ENCODE assay signal across 11 cellular contexts in genomic region chr18:62610509-62611394, GRCh38.
DNase-seq lines count a peak whose midpoint lies in the region; ATAC-seq, FAIRE-seq and TF ChIP-seq lines count a peak whose summit lies in the region.
"Had no signal": no experiment of that assay in that cellular context is flagged by ENCODE, and none has a peak within 500 bp of the region (broad histone marks: within the 10 kb centered on the region; RNA-seq: fewer than 3 reads in every experiment).

No MANE protein-coding gene starts in this region.

- no peaks in the 10 kb centered on the region for H3K4me1 Mint-ChIP-seq in activated CD4-positive, alpha-beta memory T cell treated with anti-CD3 and anti-CD28 coated beads, Interleukin-2, amount 10 ng/mL, durations not matched to agents 7 days and 5 days

- H3K4me1 ChIP-seq in HepG2 (ENCODE audit: insufficient read depth, low read length) (peaks cover 33% of the 10 kb centered on the region), stomach smooth muscle (ENCODE audit: control insufficient read depth, insufficient read depth, low read length) (peaks cover 11% of the 10 kb centered on the region), Peyer's patch (no peaks in the 10 kb centered on the region), colonic mucosa (no peaks in the 10 kb centered on the region)

- H3K27me3 Mint-ChIP-seq in activated CD4-positive, alpha-beta memory T cell treated with anti-CD3 and anti-CD28 coated beads, Interleukin-2, amount 10 ng/mL, durations not matched to agents 7 days and 5 days, result peaks cover 33% of the 10 kb centered on the region

- peak overlapping the region; percentile 3 to 8 for H3K4me3 ChIP-seq in cardiac fibroblast (replicated peaks in 1 of 2; ENCODE audit: low read depth in 2 of 2, low read length in 2 of 2)
- H3K4me3 ChIP-seq in HepG2 (replicated peaks in 1 of 3; ENCODE audit: insufficient read depth in 1 of 3, low read depth in 2 of 3, low read length in 3 of 3), result peak overlapping the region in 1 of 3 experiments; percentile 48; a peak in 1 of 6 replicates
- H3K4me3 ChIP-seq in stomach smooth muscle (ENCODE audit: low read length in 2 of 2), result peak overlapping the region; percentile 19 to 35
- H3K4me3 ChIP-seq in Peyer's patch, result peak overlapping the region in 1 of 4 donors; percentile 15
- no peak overlapping the region for H3K4me3 ChIP-seq in colonic mucosa
- H3K4me3 ChIP-seq: lung had no signal

- H3K36me3 ChIP-seq in HepG2 (replicated peaks in 1 of 2; ENCODE audit: control insufficient read depth in 1 of 2, insufficient read depth in 2 of 2, low read length in 2 of 2), result no peaks in the 10 kb centered on the region
- H3K36me3 ChIP-seq in stomach smooth muscle (ENCODE audit: control insufficient read depth in 2 of 2, insufficient read depth in 2 of 2, low read length in 2 of 2), result no peaks in the 10 kb centered on the region
- no peaks in the 10 kb centered on the region for H3K36me3 ChIP-seq in Peyer's patch
- H3K36me3 ChIP-seq in colonic mucosa, result no peaks in the 10 kb centered on the region

- POLR2A ChIA-PET in HepG2 (lab: Yijun Ruan, JAX), result no interaction called here
- POLR2A ChIA-PET in activated CD4-positive, alpha-beta memory T cell treated with anti-CD3 and anti-CD28 coated beads, Interleukin-2, amount 10 ng/mL, durations not matched to agents 7 days and 5 days (lab: Charles Lee), result no interaction called here

- H4K20me1 ChIP-seq in HepG2 (ENCODE audit: insufficient read depth, low read length), result no peaks in the 10 kb centered on the region

- peak overlapping the region; percentile 60 for H3K4me2 ChIP-seq in HepG2 (ENCODE audit: low read depth, low read length)

- no TSS peak for BruUV-seq in HepG2 (replicated peaks; lab: Mats Ljungman, UMichigan)

- H3K79me2 ChIP-seq in HepG2 (ENCODE audit: insufficient read depth, low read length), result no peaks in the 10 kb centered on the region

- H3K27me3 ChIP-seq in HepG2 (ENCODE audit: control insufficient read depth in 1 of 2, insufficient read depth in 2 of 2, low read length in 2 of 2) (peaks cover 7 to 34% of the 10 kb centered on the region in 2 experiments; a peak in 4 of 5 replicates), stomach smooth muscle (ENCODE audit: control insufficient read depth in 1 of 2, insufficient read depth in 2 of 2, low read length in 2 of 2) (peaks cover 0 to 4% of the 10 kb centered on the region in 2 donors), Peyer's patch (no peaks in the 10 kb centered on the region), colonic mucosa (no peaks in the 10 kb centered on the region)

- 49% methylated on average over 18 of the region's 23 CpGs for WGBS in HepG2 (ENCODE audit: low lambda C conversion rate)

- no peak for TF ChIP-seq CTCF in cardiac fibroblast (IDR thresholded peaks at IDR 0.05; ENCODE audit: low read depth, low read length)
- no peak for TF ChIP-seq CTCF in HepG2 (CRISPR knock-in tag; IDR thresholded peaks at IDR 0.05)
- TF ChIP-seq CTCF in Peyer's patch (IDR thresholded peaks at IDR 0.05), result no peak
- TF ChIP-seq CTCF in colonic mucosa (IDR thresholded peaks at IDR 0.05), result no peak

- DNase-seq in NCI-H146 treated with DMSO at 0.1 percent for 48 hours (lab: John Stamatoyannopoulos, UW; ENCODE audit: unreplicated experiment) (peak; percentile 67), cardiac fibroblast (ENCODE audit: low read depth in 2 of 2) (no peak), HepG2 (ENCODE audit: low spot score) (no peak), HTR-8/SVneo (ENCODE audit: insufficient read length, low spot score) (no peak), Peyer's patch (no peak), colonic mucosa (no peak)
- DNase-seq in activated CD4-positive, alpha-beta memory T cell treated with anti-CD3 and anti-CD28 coated beads, Interleukin-2, amount 10 ng/mL, durations not matched to agents 7 days and 5 days, result no peak
- DNase-seq: GDM1 had no signal

- TF ChIP-seq EP300 in HepG2 (IDR thresholded peaks at IDR 0.05; ENCODE audit: low read depth in 2 of 2, low read length in 2 of 2) (no peak), HepG2 (CRISPR knock-in tag; IDR thresholded peaks at IDR 0.05; ENCODE audit: borderline replicate concordance) (no peak)

- H3K27ac Mint-ChIP-seq in activated CD4-positive, alpha-beta memory T cell treated with anti-CD3 and anti-CD28 coated beads, Interleukin-2, amount 10 ng/mL, durations not matched to agents 7 days and 5 days, result no peak overlapping the region
- H3K27ac Mint-ChIP-seq: dendritic cell treated with granulocyte-macrophage colony-stimulating factor and Interleukin-4, amounts not matched to agents 40 ng/mL and 50 ng/mL, for 4 days had no signal

- CTCF ChIA-PET in HepG2 (lab: Yijun Ruan, JAX; ENCODE audit: low intra/inter-chr PET ratio, low total read pairs), result no interaction called here
- CTCF ChIA-PET in activated CD4-positive, alpha-beta memory T cell treated with anti-CD3 and anti-CD28 coated beads, Interleukin-2, amount 10 ng/mL, durations not matched to agents 7 days and 5 days (lab: Charles Lee), result no interaction called here

- FAIRE-seq in HepG2 (lab: Jason Lieb, UNC) (no peak), HTR-8/SVneo (lab: Jason Lieb, UNC) (no peak)

- TF ChIP-seq POLR2A in HepG2 (IDR thresholded peaks at IDR 0.05; ENCODE audit: insufficient read depth in 1 of 2, low read depth in 2 of 2, low read length in 2 of 2) (no peak), Peyer's patch (IDR thresholded peaks at IDR 0.05) (no peak)

- TF ChIP-seq RAD21 in HepG2 (CRISPR knock-in tag; IDR thresholded peaks at IDR 0.05), result no peak

- intact Hi-C loops in HepG2 (cut with micrococcal nuclease; ENCODE audit: unreplicated experiment), result no loop called here
- intact Hi-C loops in colonic mucosa (cut with DNase I), result no loop called here

- no peaks in the 10 kb centered on the region for H3K36me3 Mint-ChIP-seq in activated CD4-positive, alpha-beta memory T cell treated with anti-CD3 and anti-CD28 coated beads, Interleukin-2, amount 10 ng/mL, durations not matched to agents 7 days and 5 days (ENCODE audit: low read depth)

- no peak overlapping the region for H2AFZ ChIP-seq in HepG2 (ENCODE audit: low read length)

- H3K4me3 Mint-ChIP-seq in activated CD4-positive, alpha-beta memory T cell treated with anti-CD3 and anti-CD28 coated beads, Interleukin-2, amount 10 ng/mL, durations not matched to agents 7 days and 5 days, result no peak overlapping the region

- H3K27ac ChIP-seq in HepG2 (ENCODE audit: extremely low read length, insufficient read depth, low read length) (no peak overlapping the region), stomach smooth muscle (ENCODE audit: low read length) (no peak overlapping the region), Peyer's patch (no peak overlapping the region), colonic mucosa (no peak overlapping the region)

- no peaks in the 10 kb centered on the region for H3K9me3 Mint-ChIP-seq in activated CD4-positive, alpha-beta memory T cell treated with anti-CD3 and anti-CD28 coated beads, Interleukin-2, amount 10 ng/mL, durations not matched to agents 7 days and 5 days
- H3K9me3 Mint-ChIP-seq: dendritic cell treated with granulocyte-macrophage colony-stimulating factor and Interleukin-4, amounts not matched to agents 40 ng/mL and 50 ng/mL, for 4 days had no signal

- ATAC-seq in HepG2, result peak; percentile 57

- in situ Hi-C loops in HepG2 (cut with HindIII; ENCODE audit: extremely low pct_ligation_motif_present, low pct_unique_long_range_greater_than_20kb), result loop anchor here (25.0 kb wide), 1 partner anchor 377 kb away; no protein-coding TSS in a partner anchor

- H3K9ac ChIP-seq in HepG2 (ENCODE audit: insufficient read depth, low read depth, low read length) (no peak overlapping the region), stomach smooth muscle (ENCODE audit: low read length in 2 of 2) (peak overlapping the region in 1 of 2 donors; percentile 15), colonic mucosa (ENCODE audit: low read depth in 2 of 2, low read length in 2 of 2) (no peak overlapping the region)

- H3K9me3 ChIP-seq in HepG2 (ENCODE audit: low read length) (peaks cover 6% of the 10 kb centered on the region; the same call in 1 of the 2 replicates), stomach smooth muscle (ENCODE audit: control insufficient read depth in 2 of 2, low read length in 2 of 2) (peaks cover 2 to 4% of the 10 kb centered on the region in 2 donors), Peyer's patch (no peaks in the 10 kb centered on the region), colonic mucosa (no peaks in the 10 kb centered on the region)

TF ChIP-seq in HepG2, 621 proteins besides CTCF, POLR2A, EP300 and RAD21 (continues in another document):
- TF ChIP-seq ARNT2 (CRISPR knock-in tag; IDR thresholded peaks at IDR 0.05; ENCODE audit: low read depth), result no peak
- TF ChIP-seq ZNF556 (CRISPR knock-in tag; IDR thresholded peaks at IDR 0.05; ENCODE audit: borderline replicate concordance), result no peak
- TF ChIP-seq STAG1 (CRISPR knock-in tag; IDR thresholded peaks at IDR 0.05), result no peak
- no peak for TF ChIP-seq FOSL2 (CRISPR knock-in tag; IDR thresholded peaks at IDR 0.05)
- no peak for TF ChIP-seq ATM (IDR thresholded peaks at IDR 0.05; ENCODE audit: borderline replicate concordance)
- TF ChIP-seq HNRNPK (IDR thresholded peaks at IDR 0.05; ENCODE audit: low read depth, low read length, poor library complexity, severe bottlenecking), result no peak
